1 cellular context compared by ENCODE assay signal in the genomic region with DNA sequence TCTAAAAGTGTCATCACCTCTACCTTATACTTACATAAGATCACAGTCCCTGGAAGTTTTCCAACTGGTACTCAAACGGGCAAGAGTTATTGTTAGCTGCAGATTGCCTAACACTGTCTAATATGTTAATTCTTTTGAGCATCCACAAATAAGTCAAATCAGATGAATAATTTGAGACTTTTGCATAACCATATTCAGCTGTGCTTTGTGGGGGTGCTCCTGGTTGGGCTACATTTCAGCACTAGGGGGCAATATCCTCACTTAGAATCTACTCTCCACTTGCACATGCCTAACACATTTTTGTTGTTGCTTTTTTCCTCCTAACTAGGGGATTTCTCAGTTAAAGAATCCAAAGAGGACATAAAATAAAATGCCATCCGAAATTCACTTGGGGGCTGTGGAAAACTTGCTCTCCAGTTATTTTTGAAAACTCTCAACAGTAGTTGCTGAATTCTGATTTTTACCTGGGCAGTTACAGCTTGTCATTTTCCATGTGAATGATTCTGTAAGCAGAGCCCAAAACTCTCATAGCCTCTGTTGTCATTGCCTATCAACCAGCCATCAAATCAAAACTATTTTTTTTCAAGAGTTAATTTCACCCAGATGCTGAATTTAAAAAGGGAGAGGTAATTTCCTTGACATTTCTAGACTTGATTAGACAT.
TF ChIP-seq lines count a peak whose summit lies in the region.

No MANE protein-coding gene starts in this region.

TF ChIP-seq in H1, 55 proteins besides CTCF, POLR2A, EP300 and RAD21 (continued from another document):
- TF ChIP-seq, protein P1, sequence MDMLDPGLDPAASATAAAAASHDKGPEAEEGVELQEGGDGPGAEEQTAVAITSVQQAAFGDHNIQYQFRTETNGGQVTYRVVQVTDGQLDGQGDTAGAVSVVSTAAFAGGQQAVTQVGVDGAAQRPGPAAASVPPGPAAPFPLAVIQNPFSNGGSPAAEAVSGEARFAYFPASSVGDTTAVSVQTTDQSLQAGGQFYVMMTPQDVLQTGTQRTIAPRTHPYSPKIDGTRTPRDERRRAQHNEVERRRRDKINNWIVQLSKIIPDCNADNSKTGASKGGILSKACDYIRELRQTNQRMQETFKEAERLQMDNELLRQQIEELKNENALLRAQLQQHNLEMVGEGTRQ (IDR thresholded peaks at IDR 0.05; ENCODE audit: low read length): no peak
- TF ChIP-seq ZNF274 (IDR thresholded peaks at IDR 0.05; ENCODE audit: borderline replicate concordance, extremely low read depth, low read length) (no peak), RFX5 (IDR thresholded peaks at IDR 0.05; ENCODE audit: borderline replicate concordance, low read depth, low read length) (no peak), CHD1 (IDR thresholded peaks at IDR 0.05; ENCODE audit: low read depth, low read length) (no peak), BACH1 (IDR thresholded peaks at IDR 0.05; ENCODE audit: low read length) (no peak)
